Comparison of ENCODE assay signal across 8 cellular contexts in the genomic region with DNA sequence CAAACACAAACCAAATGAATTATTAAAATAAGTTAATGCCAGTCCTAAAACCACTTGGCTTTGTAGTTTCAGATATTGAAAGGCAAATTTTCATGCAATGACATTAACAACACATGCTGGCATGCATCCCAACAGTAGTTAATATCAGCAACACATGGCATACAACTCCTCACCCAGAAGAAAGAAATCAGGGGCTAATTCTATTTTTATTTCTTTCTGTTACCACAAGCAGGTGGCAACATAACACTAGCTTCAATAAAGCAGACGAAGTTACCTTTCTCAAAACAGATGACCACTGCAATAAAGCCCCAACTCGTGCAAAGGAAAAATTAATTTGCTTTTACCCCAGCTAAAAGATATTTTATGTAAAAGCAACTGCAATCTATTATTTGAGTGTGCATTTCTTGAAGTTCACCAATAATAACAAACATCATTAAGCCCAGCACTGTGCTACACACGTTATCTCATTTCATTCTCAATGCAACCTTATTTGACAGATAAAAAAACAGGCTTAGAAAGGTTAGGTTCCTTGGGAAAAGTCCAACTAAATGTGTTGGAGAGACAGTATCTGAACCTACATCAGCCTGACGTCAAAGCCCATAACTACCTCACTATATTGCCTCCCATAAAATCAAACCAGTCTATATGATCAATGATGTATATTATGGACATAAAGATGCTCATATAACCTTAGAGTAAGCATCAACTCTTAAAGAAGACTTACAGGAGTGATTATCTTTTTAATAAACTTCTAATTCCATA. TPM values are rescaled to one million over a fixed set of nuclear protein-coding genes. Genes with fewer than 3 reads are reported as not detected.
A peak's percentile ranks its signal among the peaks of the same experiment; 100 is the strongest.
DNase-seq lines count a peak whose midpoint lies in the region; ATAC-seq lines count a peak whose summit lies in the region.

No MANE protein-coding gene starts in this region.

- no peaks in the 10 kb centered on the region for H3K36me3 ChIP-seq in CD8-positive, alpha-beta memory T cell (ENCODE audit: insufficient read depth, low read length)
- H3K36me3 ChIP-seq in HUES64 (ENCODE audit: insufficient read depth, low read length): no peaks in the 10 kb centered on the region

- CTCF ChIA-PET in CD8-positive, alpha-beta memory T cell (lab: Charles Lee): interaction anchor here (1.5 to 1.7 kb wide), 3 partner anchors 9 to 195 kb away, joined by 3 to 4 read pairs (median 4); no protein-coding TSS in a partner anchor

- H3K27me3 ChIP-seq in CD8-positive, alpha-beta memory T cell (ENCODE audit: insufficient read depth, low read length, poor library complexity, severe bottlenecking): no peaks in the 10 kb centered on the region
- no peaks in the 10 kb centered on the region for H3K27me3 ChIP-seq in HUES64 (ENCODE audit: insufficient read depth, low read length)

- WGBS in HUES64: 77% methylated on average over 3 of the region's 4 CpGs

- H3K9me3 Mint-ChIP-seq in CD8-positive, alpha-beta memory T cell: no peaks in the 10 kb centered on the region
- H3K9me3 Mint-ChIP-seq in central memory CD8-positive, alpha-beta T cell: no peaks in the 10 kb centered on the region
- no peaks in the 10 kb centered on the region for H3K9me3 Mint-ChIP-seq in natural killer cell treated with Interleukin-12 subunit alpha and Interleukin-12 subunit beta and Interleukin-15 and Interleukin-18, amount 100 ng/mL, for 72 hours

- DNase-seq in CD8-positive, alpha-beta memory T cell: no peak
- no peak for DNase-seq in central memory CD8-positive, alpha-beta T cell (ENCODE audit: low spot score in 2 of 2)
- no peak for DNase-seq in natural killer cell treated with Interleukin-12 subunit alpha and Interleukin-12 subunit beta and Interleukin-15 and Interleukin-18, amount 100 ng/mL, for 72 hours (ENCODE audit: low spot score)
- no peak for DNase-seq in caudate nucleus (lab: John Stamatoyannopoulos, UW)
- no peak for DNase-seq in activated effector memory CD4-positive, alpha-beta T cell treated with anti-CD3 and anti-CD28 coated beads, Interleukin-2, amount 50 U/mL, for 16 hours

- POLR2A ChIA-PET in CD8-positive, alpha-beta memory T cell (lab: Charles Lee): no interaction called here

- H3K4me3 ChIP-seq in CD8-positive, alpha-beta memory T cell (ENCODE audit: low read length): peak overlapping the region; percentile 30
- peak overlapping the region; percentile 25 for H3K4me3 ChIP-seq in HUES64 (ENCODE audit: low read length)

- H3K27me3 Mint-ChIP-seq in CD8-positive, alpha-beta memory T cell: peaks cover 0 to 4% of the 10 kb centered on the region in 2 donors
- no peaks in the 10 kb centered on the region for H3K27me3 Mint-ChIP-seq in central memory CD8-positive, alpha-beta T cell
- H3K27me3 Mint-ChIP-seq in natural killer cell treated with Interleukin-12 subunit alpha and Interleukin-12 subunit beta and Interleukin-15 and Interleukin-18, amount 100 ng/mL, for 72 hours: no peaks in the 10 kb centered on the region

- no peak for ATAC-seq in central memory CD8-positive, alpha-beta T cell (replicated peaks; ENCODE audit: extremely low read depth, poor library complexity, severe bottlenecking)
- no peak for ATAC-seq in natural killer cell treated with Interleukin-12 subunit alpha and Interleukin-12 subunit beta and Interleukin-15 and Interleukin-18, amount 100 ng/mL, for 72 hours
- ATAC-seq in HG02938 (IDR thresholded peaks at IDR 0.05; ENCODE audit: unreplicated experiment) (no peak), GM21423 (IDR thresholded peaks at IDR 0.05; ENCODE audit: unreplicated experiment) (no peak)

- H3K27ac ChIP-seq in CD8-positive, alpha-beta memory T cell (ENCODE audit: low read depth, low read length): no peak overlapping the region
- H3K27ac ChIP-seq in HUES64 (ENCODE audit: low read depth, low read length): no peak overlapping the region
- H3K27ac ChIP-seq in caudate nucleus (ENCODE audit: low read depth, low read length): no peak overlapping the region

- peaks cover 61 to 81% (median 80%) of the 10 kb centered on the region in 3 donors for H3K4me1 Mint-ChIP-seq in CD8-positive, alpha-beta memory T cell
- H3K4me1 Mint-ChIP-seq in central memory CD8-positive, alpha-beta T cell: peaks cover 63% of the 10 kb centered on the region
- peaks cover 50 to 58% of the 10 kb centered on the region in 2 donors for H3K4me1 Mint-ChIP-seq in natural killer cell treated with Interleukin-12 subunit alpha and Interleukin-12 subunit beta and Interleukin-15 and Interleukin-18, amount 100 ng/mL, for 72 hours (ENCODE audit: low read depth in 2 of 2)

- H3K27ac Mint-ChIP-seq in CD8-positive, alpha-beta memory T cell: peak overlapping the region; percentile 16 to 79 (median 64)
- peak overlapping the region; percentile 27 for H3K27ac Mint-ChIP-seq in central memory CD8-positive, alpha-beta T cell (ENCODE audit: low read depth)
- H3K27ac Mint-ChIP-seq in natural killer cell treated with Interleukin-12 subunit alpha and Interleukin-12 subunit beta and Interleukin-15 and Interleukin-18, amount 100 ng/mL, for 72 hours: peak overlapping the region; percentile 24 to 84

- H3K4me1 ChIP-seq in CD8-positive, alpha-beta memory T cell (ENCODE audit: insufficient read depth, low read length): peaks cover 62% of the 10 kb centered on the region
- peaks cover 40% of the 10 kb centered on the region for H3K4me1 ChIP-seq in HUES64 (ENCODE audit: insufficient read depth, low read length)

- H3K36me3 Mint-ChIP-seq in CD8-positive, alpha-beta memory T cell: peaks cover 0 to 28% (median 0%) of the 10 kb centered on the region in 3 donors
- H3K36me3 Mint-ChIP-seq in central memory CD8-positive, alpha-beta T cell (ENCODE audit: insufficient read depth): peaks cover 21% of the 10 kb centered on the region
- peaks cover 11% of the 10 kb centered on the region for H3K36me3 Mint-ChIP-seq in natural killer cell treated with Interleukin-12 subunit alpha and Interleukin-12 subunit beta and Interleukin-15 and Interleukin-18, amount 100 ng/mL, for 72 hours

- H3K9ac ChIP-seq in HUES64 (ENCODE audit: low read depth, low read length): no peak overlapping the region

- peak overlapping the region; percentile 60 to 100 (median 70) for H3K4me3 Mint-ChIP-seq in CD8-positive, alpha-beta memory T cell
- H3K4me3 Mint-ChIP-seq in central memory CD8-positive, alpha-beta T cell: peak overlapping the region; percentile 66
- peak overlapping the region; percentile 90 for H3K4me3 Mint-ChIP-seq in natural killer cell treated with Interleukin-12 subunit alpha and Interleukin-12 subunit beta and Interleukin-15 and Interleukin-18, amount 100 ng/mL, for 72 hours

- no peaks in the 10 kb centered on the region for H3K9me3 ChIP-seq in CD8-positive, alpha-beta memory T cell (ENCODE audit: low read length)
- no peaks in the 10 kb centered on the region for H3K9me3 ChIP-seq in HUES64 (ENCODE audit: insufficient read depth, low read depth, low read length)

RNA-seq across cellular contexts. Expression of gene TOP2B, which starts 2.8 kb away (rescaled TPM):
- 10 to 100 TPM; 96.5 to 98.6 TPM for total RNA-seq in CD8-positive, alpha-beta memory T cell
- polyA plus RNA-seq in CD8-positive, alpha-beta memory T cell: 99.6 TPM
- polyA plus RNA-seq in HUES64 (2013, experiment 1 of 2): 106 TPM
- polyA plus RNA-seq in HUES64 (2013, experiment 2 of 2): 130 TPM
- total RNA-seq in natural killer cell treated with Interleukin-12 subunit alpha and Interleukin-12 subunit beta and Interleukin-15 and Interleukin-18, amount 100 ng/mL, for 72 hours: 100 to 1,000 TPM; 126 to 145 TPM
